1 cellular context compared by ENCODE assay signal in genomic region chr6:136317023-136317649, GRCh38.
TF ChIP-seq lines count a peak whose summit lies in the region.

No MANE protein-coding gene starts in this region.

TF ChIP-seq in HepG2, 621 proteins besides CTCF, POLR2A, EP300 and RAD21 (continued from another document and continues in another):
- TF ChIP-seq ARID5B (CRISPR knock-in tag; IDR thresholded peaks at IDR 0.05): peak; percentile 22; the same call in 1 of the 2 replicates
- 0 out of 2 replicates have a peak, but pooled peaks have one; percentile 18 for TF ChIP-seq RXRB (CRISPR knock-in tag; IDR thresholded peaks at IDR 0.05; ENCODE audit: borderline replicate concordance)
- no peak for TF ChIP-seq ZNF136 (CRISPR knock-in tag; IDR thresholded peaks at IDR 0.05; ENCODE audit: low read depth)
- TF ChIP-seq ZFP41 (CRISPR knock-in tag; IDR thresholded peaks at IDR 0.05; ENCODE audit: borderline replicate concordance): no peak
- TF ChIP-seq SMAD1 (CRISPR knock-in tag; IDR thresholded peaks at IDR 0.05; ENCODE audit: borderline replicate concordance, low read depth): no peak
- TF ChIP-seq ZNF552 (CRISPR knock-in tag; IDR thresholded peaks at IDR 0.05; ENCODE audit: borderline replicate concordance): no peak
- no peak for TF ChIP-seq TGIF2 (CRISPR knock-in tag; IDR thresholded peaks at IDR 0.05)
- TF ChIP-seq MAX (IDR thresholded peaks at IDR 0.05): no peak
- TF ChIP-seq MXI1 (IDR thresholded peaks at IDR 0.05; ENCODE audit: borderline replicate concordance, low read depth, low read length): 0 out of 3 replicates have a peak, but pooled peaks have one; percentile 21
- TF ChIP-seq ATF7 (IDR thresholded peaks at IDR 0.05): no peak
- TF ChIP-seq ATF7 (CRISPR knock-in tag; IDR thresholded peaks at IDR 0.05): no peak
- TF ChIP-seq ZHX2 (IDR thresholded peaks at IDR 0.05; ENCODE audit: low read depth): no peak
- TF ChIP-seq ZHX2 (CRISPR knock-in tag; IDR thresholded peaks at IDR 0.05; ENCODE audit: borderline replicate concordance): no peak
- no peak for TF ChIP-seq SAFB2 (CRISPR knock-in tag; IDR thresholded peaks at IDR 0.05; ENCODE audit: borderline replicate concordance, low read depth)
- TF ChIP-seq HMGXB4 (CRISPR knock-in tag; IDR thresholded peaks at IDR 0.05; ENCODE audit: borderline replicate concordance in 1 of 2, low read depth in 1 of 2): 0 out of 4 replicates have a peak, but pooled peaks of 1 of the 2 experiments have one; percentile 56
- no peak for TF ChIP-seq NR2F1 (CRISPR knock-in tag; IDR thresholded peaks at IDR 0.05)
- TF ChIP-seq ARHGAP35 (CRISPR knock-in tag; IDR thresholded peaks at IDR 0.05; ENCODE audit: borderline replicate concordance): no peak
- no peak for TF ChIP-seq FOXC1 (CRISPR knock-in tag; IDR thresholded peaks at IDR 0.05; ENCODE audit: borderline replicate concordance)
- no peak for TF ChIP-seq CBX2 (IDR thresholded peaks at IDR 0.05; ENCODE audit: low read depth, low read length)
- TF ChIP-seq CBX2 (CRISPR knock-in tag; IDR thresholded peaks at IDR 0.05; ENCODE audit: low read depth): no peak
- TF ChIP-seq MIXL1 (CRISPR knock-in tag; IDR thresholded peaks at IDR 0.05): peak; percentile 44; the same call in 1 of the 2 replicates
- no peak for TF ChIP-seq SPEN (CRISPR knock-in tag; IDR thresholded peaks at IDR 0.05; ENCODE audit: low read depth)
- no peak for TF ChIP-seq ZNF800 (CRISPR knock-in tag; IDR thresholded peaks at IDR 0.05)
- TF ChIP-seq ZNF7 (CRISPR knock-in tag; IDR thresholded peaks at IDR 0.05): no peak
- TF ChIP-seq SMC3 (IDR thresholded peaks at IDR 0.05; ENCODE audit: low read length): peak; percentile 88
- peak; percentile 83 for TF ChIP-seq STAG1 (CRISPR knock-in tag; IDR thresholded peaks at IDR 0.05)
- TF ChIP-seq DNMT1 (CRISPR knock-in tag; IDR thresholded peaks at IDR 0.05): no peak
- TF ChIP-seq U2AF1 (optimal IDR thresholded peaks at IDR 0.05; ENCODE audit: low read depth, low read length): no peak
- no peak for TF ChIP-seq KDM2A (CRISPR knock-in tag; IDR thresholded peaks at IDR 0.05; ENCODE audit: borderline replicate concordance, low read depth)
- no peak for TF ChIP-seq FOXJ3 (CRISPR knock-in tag; IDR thresholded peaks at IDR 0.05; ENCODE audit: borderline replicate concordance)
- no peak for TF ChIP-seq MIER2 (CRISPR knock-in tag; IDR thresholded peaks at IDR 0.05)
- no peak for TF ChIP-seq ZNF441 (CRISPR knock-in tag; IDR thresholded peaks at IDR 0.05; ENCODE audit: borderline replicate concordance)
- TF ChIP-seq KAT8 (CRISPR knock-in tag; IDR thresholded peaks at IDR 0.05): no peak
- no peak for TF ChIP-seq TERF1 (CRISPR knock-in tag; IDR thresholded peaks at IDR 0.05)
- no peak for TF ChIP-seq ZNF746 (CRISPR knock-in tag; IDR thresholded peaks at IDR 0.05)
- no peak for TF ChIP-seq ZNF335 (CRISPR knock-in tag; IDR thresholded peaks at IDR 0.05)
- TF ChIP-seq ELF3 (CRISPR knock-in tag; IDR thresholded peaks at IDR 0.05): 0 out of 2 replicates have a peak, but pooled peaks have one; percentile 26
- no peak for TF ChIP-seq HOXA3 (CRISPR knock-in tag; IDR thresholded peaks at IDR 0.05)
- no peak for TF ChIP-seq NCOA5 (CRISPR knock-in tag; IDR thresholded peaks at IDR 0.05)
- TF ChIP-seq CENPBD1 (CRISPR knock-in tag; IDR thresholded peaks at IDR 0.05; ENCODE audit: borderline replicate concordance, low read depth): no peak
- no peak for TF ChIP-seq YY1 (IDR thresholded peaks at IDR 0.05; ENCODE audit: insufficient read depth, insufficient replicate concordance, low read depth, low read length)
- no peak for TF ChIP-seq ZSCAN9 (CRISPR knock-in tag; IDR thresholded peaks at IDR 0.05; ENCODE audit: borderline replicate concordance)
- no peak for TF ChIP-seq CSRNP1 (CRISPR knock-in tag; IDR thresholded peaks at IDR 0.05)
- no peak for TF ChIP-seq HOXA7 (CRISPR knock-in tag; IDR thresholded peaks at IDR 0.05)
